8 cellular contexts compared by ENCODE assay signal in genomic region chr15:85615930-85616329, GRCh38.
DNase-seq lines count a peak whose midpoint lies in the region; ATAC-seq and TF ChIP-seq lines count a peak whose summit lies in the region.

No MANE protein-coding gene starts in this region.

- POLR2A ChIA-PET in AG04450 (lab: Yijun Ruan, JAX): no interaction called here

- no peaks in the 10 kb centered on the region for H3K9me3 ChIP-seq in AG04450 (ENCODE audit: control insufficient read depth, insufficient read depth, low read length)
- no peaks in the 10 kb centered on the region for H3K9me3 ChIP-seq in cardiac muscle cell (ENCODE audit: low read depth)
- H3K9me3 ChIP-seq in spleen: no peaks in the 10 kb centered on the region

- intact Hi-C loops in spleen (cut with DNase I; ENCODE audit: low total_unique reads): no loop called here

- no peak overlapping the region for H3K4me3 ChIP-seq in AG04450 (ENCODE audit: low read depth, low read length)
- no peak overlapping the region for H3K4me3 ChIP-seq in cardiac muscle cell
- no peak overlapping the region for H3K4me3 ChIP-seq in spleen

- H3K36me3 ChIP-seq in cardiac muscle cell (peaks cover 5% of the 10 kb centered on the region), spleen (peaks cover 0 to 29% (median 3%) of the 10 kb centered on the region in 6 donors)

- CTCF ChIA-PET in AG04450 (lab: Charles Lee): interaction anchor here (0.6 to 1.3 kb wide), 8 partner anchors 8 to 92 kb away, joined by 3 to 7 read pairs (median 5); no protein-coding TSS in a partner anchor

- TF ChIP-seq POLR2A in spleen (IDR thresholded peaks at IDR 0.05): no peak

- in situ Hi-C loops in GM13977 (cut with MboI; ENCODE audit: low pct_unique_long_range_greater_than_20kb, low sequenced_read_pairs, unreplicated experiment): loop anchor here (25.0 kb wide), 1 partner anchor 221 kb away; no protein-coding TSS in a partner anchor

- H3K27me3 ChIP-seq in AG04450 (ENCODE audit: control insufficient read depth, insufficient read depth, low read length) (no peaks in the 10 kb centered on the region), cardiac muscle cell (no peaks in the 10 kb centered on the region), spleen (replicated peaks in 1 of 7) (no peaks in the 10 kb centered on the region)

- H3K4me1 ChIP-seq in cardiac muscle cell (ENCODE audit: low read depth) (peaks cover 57% of the 10 kb centered on the region), spleen (peaks cover 23 to 79% (median 60%) of the 10 kb centered on the region in 6 donors)

- H3K27ac ChIP-seq in AG04450 (ENCODE audit: low read depth, low read length) (no peak overlapping the region), VCaP (no peak overlapping the region), cardiac muscle cell (peak overlapping the region; percentile 37), spleen (peak overlapping the region in 5 of 8 donors; percentile 74 to 83 (median 80))

- DNase-seq in AG04450 (ENCODE audit: low read depth, low spot score): no peak
- peak; percentile 46 for DNase-seq in GM13977 (ENCODE audit: low spot score)
- DNase-seq in cardiac muscle cell (ENCODE audit: low read depth in 1 of 2, low spot score in 1 of 2): peak; percentile 64 to 71
- no peak for DNase-seq in spleen
- DNase-seq in mucosa of gallbladder (ENCODE audit: low spot score): no peak

- TF ChIP-seq CTCF in AG04450 (IDR thresholded peaks at IDR 0.05; ENCODE audit: low read depth, low read length): peak; percentile 58
- TF ChIP-seq CTCF in GM13977 (IDR thresholded peaks at IDR 0.05; ENCODE audit: extremely low read depth, insufficient read depth, missing control alignments): peak; percentile 69
- peak; percentile 68 for TF ChIP-seq CTCF in VCaP (conservative IDR thresholded peaks at IDR 0.05)
- peak; percentile 68 for TF ChIP-seq CTCF in cardiac muscle cell (IDR thresholded peaks at IDR 0.05; ENCODE audit: low read depth, low read length)
- TF ChIP-seq CTCF in spleen (IDR thresholded peaks at IDR 0.05 in 8 of 11, conservative IDR thresholded peaks at IDR 0.05 in 3 of 11): peak in 10 of 11 experiments; percentile 7 to 65 (median 54)

- ATAC-seq in HG03342 (IDR thresholded peaks at IDR 0.05; ENCODE audit: unreplicated experiment) (peak; percentile 67), GM18870 (IDR thresholded peaks at IDR 0.05; ENCODE audit: unreplicated experiment) (no peak)

Comparison
In these comparisons a context has a peak if more than half of its experiments do, and no peak if none do; other contexts are left out.
1. DNase-seq: peak in GM13977 (single experiment) and cardiac muscle cell (2 of 2); none in AG04450 (single experiment), spleen (single experiment) and mucosa of gallbladder (single experiment).
2. H3K27ac ChIP-seq: peak in cardiac muscle cell (single experiment) and spleen (5 of 8); none in AG04450 (single experiment) and VCaP (single experiment).
3. Peak in every context shown above with its lines, with median percentiles within 50 percentile points of each other: CTCF ChIP-seq.